In the genomic region with DNA sequence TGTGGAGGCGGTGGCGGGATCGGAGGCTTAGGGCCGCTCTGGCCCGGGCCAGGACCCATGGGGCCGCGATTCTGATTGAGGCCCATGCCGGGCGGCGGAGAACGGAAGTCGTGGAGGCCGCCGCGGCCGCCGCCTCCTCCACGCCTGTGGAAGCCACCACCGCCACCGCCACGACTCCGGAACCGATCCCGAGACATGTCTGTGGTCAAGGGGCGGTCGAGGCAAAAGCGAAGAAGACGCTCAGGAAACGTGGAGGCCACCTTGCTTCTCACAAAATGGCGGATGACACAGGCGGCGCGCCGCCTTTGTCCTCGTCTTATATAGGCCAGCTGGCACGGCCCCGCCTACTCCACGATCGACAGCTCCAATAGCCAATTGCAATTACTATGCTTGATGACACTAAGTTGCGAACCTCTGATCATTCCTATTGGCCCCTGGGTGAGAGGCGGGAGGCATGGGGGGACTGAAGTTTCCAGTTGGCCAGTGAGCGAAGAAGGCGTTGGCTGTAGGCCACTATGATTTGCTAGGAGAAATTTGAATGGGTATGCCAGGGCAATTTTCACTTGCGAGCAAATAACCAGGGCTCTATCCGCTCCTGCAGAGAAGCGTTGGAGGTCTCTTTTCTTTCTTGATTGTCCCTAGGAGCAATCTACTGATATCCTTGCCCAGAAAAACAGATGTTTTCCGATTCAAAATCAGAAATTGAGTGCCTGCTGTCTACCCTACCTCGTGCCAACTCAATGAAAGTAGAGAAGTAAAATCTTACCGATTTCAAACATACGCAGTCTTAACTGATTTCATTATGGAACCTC, we compare ENCODE assay signal across 8 cellular contexts. TPM values are rescaled to one million over a fixed set of nuclear protein-coding genes. Genes with fewer than 3 reads are reported as not detected.
DNase-seq lines count a peak whose midpoint lies in the region; ATAC-seq, FAIRE-seq and TF ChIP-seq lines count a peak whose summit lies in the region.

A gene with protein sequence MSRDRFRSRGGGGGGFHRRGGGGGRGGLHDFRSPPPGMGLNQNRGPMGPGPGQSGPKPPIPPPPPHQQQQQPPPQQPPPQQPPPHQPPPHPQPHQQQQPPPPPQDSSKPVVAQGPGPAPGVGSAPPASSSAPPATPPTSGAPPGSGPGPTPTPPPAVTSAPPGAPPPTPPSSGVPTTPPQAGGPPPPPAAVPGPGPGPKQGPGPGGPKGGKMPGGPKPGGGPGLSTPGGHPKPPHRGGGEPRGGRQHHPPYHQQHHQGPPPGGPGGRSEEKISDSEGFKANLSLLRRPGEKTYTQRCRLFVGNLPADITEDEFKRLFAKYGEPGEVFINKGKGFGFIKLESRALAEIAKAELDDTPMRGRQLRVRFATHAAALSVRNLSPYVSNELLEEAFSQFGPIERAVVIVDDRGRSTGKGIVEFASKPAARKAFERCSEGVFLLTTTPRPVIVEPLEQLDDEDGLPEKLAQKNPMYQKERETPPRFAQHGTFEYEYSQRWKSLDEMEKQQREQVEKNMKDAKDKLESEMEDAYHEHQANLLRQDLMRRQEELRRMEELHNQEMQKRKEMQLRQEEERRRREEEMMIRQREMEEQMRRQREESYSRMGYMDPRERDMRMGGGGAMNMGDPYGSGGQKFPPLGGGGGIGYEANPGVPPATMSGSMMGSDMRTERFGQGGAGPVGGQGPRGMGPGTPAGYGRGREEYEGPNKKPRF (minus strand): TSS at position 293 of the 812 bp plus-strand sequence. CDS start 96 bp downstream, at position 197.

- H3K36me3 ChIP-seq in HUES64 (ENCODE audit: insufficient read depth, low read length) (peaks cover 37% of the 10 kb centered on the region), OCI-LY1 (ENCODE audit: insufficient read depth, low read length) (peaks cover 47% of the 10 kb centered on the region), mesodermal cell (ENCODE audit: control insufficient read depth, insufficient read depth, low read length) (peaks cover 37% of the 10 kb centered on the region)

- H3F3A ChIP-seq in OCI-LY1 (ENCODE audit: insufficient read depth, low read length) = no peaks in the 10 kb centered on the region; the same call in 1 of the 2 replicates

- H3K4me3 ChIP-seq in HUES64 (ENCODE audit: low read length) (peak within 1 kb of the TSS; percentile 93), OCI-LY1 (ENCODE audit: low read depth, low read length, poor library complexity, severe bottlenecking) (peak within 1 kb of the TSS; percentile 99), mesodermal cell (ENCODE audit: extremely low read depth, insufficient read depth, low read length, poor library complexity, severe bottlenecking) (peak within 1 kb of the TSS; percentile 99)

- peak within 1 kb of the TSS; percentile 49; the same call in 1 of the 2 replicates for H2AFZ ChIP-seq in OCI-LY1 (ENCODE audit: low read length)

- peak; percentile 97 for FAIRE-seq in endometrium (lab: Jason Lieb, UNC)

- TF ChIP-seq CTCF in OCI-LY1 (IDR thresholded peaks at IDR 0.05; ENCODE audit: low read length) = no peak

- H3K4me2 ChIP-seq in OCI-LY1 (ENCODE audit: low read length) = peak within 1 kb of the TSS; percentile 96

- H3K27ac ChIP-seq in HUES64 (ENCODE audit: low read depth, low read length) = peak within 1 kb of the TSS; percentile 98
- peak within 1 kb of the TSS; percentile 80 for H3K27ac ChIP-seq in OCI-LY1 (ENCODE audit: low read depth, low read length, poor library complexity, severe bottlenecking)
- H3K27ac ChIP-seq in mesodermal cell (ENCODE audit: low read depth, low read length, severe bottlenecking) = peak within 1 kb of the TSS; percentile 98

- H3K79me2 ChIP-seq in OCI-LY1 (ENCODE audit: insufficient read depth, low read length) = peaks cover 45% of the 10 kb centered on the region

- H3K27me3 ChIP-seq in HUES64 (ENCODE audit: insufficient read depth, low read length) = no peaks in the 10 kb centered on the region
- no peaks in the 10 kb centered on the region for H3K27me3 ChIP-seq in OCI-LY1 (ENCODE audit: insufficient read depth, low read length)

- peaks cover 6% of the 10 kb centered on the region; the same call in 1 of the 2 replicates for H4K20me1 ChIP-seq in OCI-LY1 (ENCODE audit: insufficient read depth, low read length)

- WGBS in HUES64 = 2% methylated on average over 50 of the region's 50 CpGs
- 0 to 4% methylated on average over 42 to 45 of the region's 50 CpGs for WGBS in mesodermal cell (ENCODE audit: insufficient coverage in 2 of 2), 2 experiments

- H3K9me3 ChIP-seq in HUES64 (ENCODE audit: insufficient read depth, low read depth, low read length) = no peaks in the 10 kb centered on the region
- no peaks in the 10 kb centered on the region for H3K9me3 ChIP-seq in OCI-LY1 (ENCODE audit: low read length)
- H3K9me3 ChIP-seq in mesodermal cell (ENCODE audit: control insufficient read depth, low read length) = no peaks in the 10 kb centered on the region

- H3K9me2 ChIP-seq in OCI-LY1 (ENCODE audit: low read depth, low read length) = no peaks in the 10 kb centered on the region

- H3K4me1 ChIP-seq in HUES64 (ENCODE audit: insufficient read depth, low read length) (peaks cover 10% of the 10 kb centered on the region; the same call in 1 of the 2 replicates), OCI-LY1 (ENCODE audit: insufficient read depth, low read length, severe bottlenecking) (peaks cover 37% of the 10 kb centered on the region), mesodermal cell (ENCODE audit: control insufficient read depth, insufficient read depth, low read length, poor library complexity, severe bottlenecking) (peaks cover 9% of the 10 kb centered on the region)

- peak; percentile 93 for ATAC-seq in GM21447 (IDR thresholded peaks at IDR 0.05; ENCODE audit: unreplicated experiment)

- DNase-seq in D341Med (ENCODE audit: low spot score) = peak; percentile 92
- DNase-seq in activated CD8-positive, alpha-beta memory T cell treated with anti-CD3 and anti-CD28 coated beads, Interleukin-2, amount 50 U/mL, for 4 hours = peak; percentile 95
- DNase-seq in stimulated activated CD8-positive, alpha-beta memory T cell treated with anti-CD3 and anti-CD28 coated beads, Interleukin-15, amount 100 ng/mL, for 4 hours (ENCODE audit: low read depth in 2 of 2) = peak; percentile 92 to 94

- H3K9ac ChIP-seq in HUES64 (ENCODE audit: low read depth, low read length) = peak within 1 kb of the TSS; percentile 99
- H3K9ac ChIP-seq in OCI-LY1 (ENCODE audit: low read length) = peak within 1 kb of the TSS; percentile 100

RNA-seq across cellular contexts. Expression of the gene that starts here (rescaled TPM):
- 262 TPM for polyA plus RNA-seq in HUES64 (2013, experiment 1 of 2)
- polyA plus RNA-seq in HUES64 (2013, experiment 2 of 2) = 260 TPM
- polyA plus RNA-seq in mesodermal cell (2013, experiment 1 of 2) = 108 TPM
- polyA plus RNA-seq in mesodermal cell (2013, experiment 2 of 2) = 158 TPM

Comparison
In these comparisons a context has a peak if more than half of its experiments do, and no peak if none do; other contexts are left out.
1. Peak in every context shown above with its lines: DNase-seq, ATAC-seq, H3K4me3 ChIP-seq and H3K27ac ChIP-seq.